15 cellular contexts compared by ENCODE assay signal in the genomic region with DNA sequence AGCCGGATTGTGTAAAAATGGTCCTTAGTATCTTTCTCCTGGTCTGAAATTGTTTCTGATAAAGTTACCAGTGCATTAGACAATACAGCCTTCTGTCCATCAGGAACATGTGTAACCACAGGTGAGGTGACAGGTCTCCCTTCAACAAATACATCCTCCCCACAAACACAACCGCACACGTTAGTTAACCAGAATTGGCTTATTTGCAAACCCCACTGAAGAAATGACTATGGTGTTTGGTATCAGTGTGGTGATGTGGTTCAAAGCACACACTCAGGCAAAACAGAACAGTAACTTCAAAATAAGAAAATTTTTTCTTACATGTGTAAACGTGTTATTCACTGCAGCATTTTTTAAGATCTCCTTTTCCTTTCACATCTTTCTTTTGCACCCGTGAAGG.
DNase-seq lines count a peak whose midpoint lies in the region; ATAC-seq and TF ChIP-seq lines count a peak whose summit lies in the region.
"Had no signal": no experiment of that assay in that cellular context is flagged by ENCODE, and none has a peak within 500 bp of the region (broad histone marks: within the 10 kb centered on the region; RNA-seq: fewer than 3 reads in every experiment).

No MANE protein-coding gene starts in this region.

- H3K9me3 Mint-ChIP-seq in MCF 10A (ENCODE audit: unreplicated experiment) = no peaks in the 10 kb centered on the region

- H2AFZ ChIP-seq in OCI-LY3 (ENCODE audit: low read depth, low read length) = peak overlapping the region; percentile 44; the same call in 1 of the 2 replicates

- no peaks in the 10 kb centered on the region for H3K36me3 ChIP-seq in OCI-LY3 (replicated peaks; ENCODE audit: low read depth, low read length)
- H3K36me3 ChIP-seq: colonic mucosa, right lobe of liver, tibial nerve had no signal

- no peaks in the 10 kb centered on the region for H3K4me1 Mint-ChIP-seq in MCF 10A (ENCODE audit: insufficient read depth, unreplicated experiment)

- H3K4me1 ChIP-seq in OCI-LY3 (ENCODE audit: low read length) = peaks cover 50% of the 10 kb centered on the region
- H3K4me1 ChIP-seq: colonic mucosa, right lobe of liver, tibial nerve had no signal

- no peaks in the 10 kb centered on the region for H3K27me3 Mint-ChIP-seq in MCF 10A (ENCODE audit: insufficient read depth, unreplicated experiment)
- H3K27me3 Mint-ChIP-seq: activated naive CD8-positive, alpha-beta T cell had no signal

- no peaks in the 10 kb centered on the region for H3K79me2 ChIP-seq in OCI-LY3 (ENCODE audit: low read length)

- no peaks in the 10 kb centered on the region for H4K20me1 ChIP-seq in OCI-LY3 (ENCODE audit: insufficient read depth, low read length)

- peak overlapping the region; percentile 80 for H3K4me2 ChIP-seq in OCI-LY3 (ENCODE audit: low read length)

- peak overlapping the region; percentile 71 for H3K27ac ChIP-seq in OCI-LY3 (ENCODE audit: low read length)
- H3K27ac ChIP-seq: colonic mucosa, right lobe of liver, tibial nerve had no signal

- H3K27me3 ChIP-seq in OCI-LY3 (ENCODE audit: low read depth, low read length) = peaks cover 7% of the 10 kb centered on the region; the same call in 1 of the 2 replicates
- H3K27me3 ChIP-seq: colonic mucosa, right lobe of liver, tibial nerve had no signal

- CTCF ChIA-PET in MCF 10A (lab: Yijun Ruan, JAX) = interaction anchor here (0.5 kb wide), 1 partner anchor 318 kb away, joined by 3 read pairs; no protein-coding TSS in a partner anchor

- DNase-seq in HuH-7 (ENCODE audit: low spot score) = no peak
- DNase-seq in left cardiac atrium = no peak
- DNase-seq in MCF 10A (ENCODE audit: unreplicated experiment) = no peak
- no peak for DNase-seq in NCI-H510A (lab: John Stamatoyannopoulos, UW)
- DNase-seq: activated CD4-positive, alpha-beta T cell treated with anti-CD3 and anti-CD28 coated beads, Interleukin-2, amount 50 U/mL, for 4 hours; colonic mucosa; NCI-H1092; NCI-H82; right lobe of liver had no signal

- POLR2A ChIA-PET in MCF 10A (lab: Yijun Ruan, JAX) = no interaction called here

- H3K4me3 ChIP-seq in OCI-LY3 (ENCODE audit: low read length) = peak overlapping the region; percentile 59
- H3K4me3 ChIP-seq: colonic mucosa, right lobe of liver, tibial nerve had no signal

- H3K36me3 Mint-ChIP-seq in MCF 10A (ENCODE audit: insufficient read depth, unreplicated experiment) = no peaks in the 10 kb centered on the region
- H3K36me3 Mint-ChIP-seq: activated naive CD8-positive, alpha-beta T cell had no signal

- ATAC-seq in GM18499 (IDR thresholded peaks at IDR 0.05; ENCODE audit: insufficient read depth, unreplicated experiment) (peak; percentile 84), GM21390 (IDR thresholded peaks at IDR 0.05; ENCODE audit: unreplicated experiment) (peak; percentile 80), HG03066 (IDR thresholded peaks at IDR 0.05; ENCODE audit: low read depth, unreplicated experiment) (peak; percentile 57), left cardiac atrium (no peak)
- ATAC-seq: right lobe of liver had no signal

- intact Hi-C loops in left cardiac atrium (cut with DNase I) = no loop called here
- intact Hi-C loops in MCF 10A (cut with micrococcal nuclease) = no loop called here

- H3K9ac ChIP-seq in OCI-LY3 (ENCODE audit: low read length) = peak overlapping the region; percentile 33; the same call in 1 of the 2 replicates

- no peaks in the 10 kb centered on the region for H3K9me3 ChIP-seq in OCI-LY3 (ENCODE audit: insufficient read depth, low read length)
- H3K9me3 ChIP-seq: colonic mucosa, right lobe of liver, tibial nerve had no signal

- H3K4me3 Mint-ChIP-seq in MCF 10A (ENCODE audit: unreplicated experiment) = no peak overlapping the region
- H3K4me3 Mint-ChIP-seq: activated naive CD8-positive, alpha-beta T cell had no signal

- no peak overlapping the region for H3K27ac Mint-ChIP-seq in MCF 10A (ENCODE audit: low read depth, unreplicated experiment)
- H3K27ac Mint-ChIP-seq: activated naive CD8-positive, alpha-beta T cell had no signal

- no TSS peak for BruUV-seq in MCF 10A (replicated peaks; lab: Mats Ljungman, UMichigan)

- TF ChIP-seq CTCF in OCI-LY3 (IDR thresholded peaks at IDR 0.05; ENCODE audit: low read depth, low read length) (no peak), MCF 10A (IDR thresholded peaks at IDR 0.05; ENCODE audit: unreplicated experiment) (no peak)

Comparison
In these comparisons a context has a peak if more than half of its experiments do, and no peak if none do; other contexts are left out.
1. ATAC-seq: peak in GM18499 (single experiment), GM21390 (single experiment) and HG03066 (single experiment); none in left cardiac atrium (0 of 2).